ENCODE assay signal across 21 cellular contexts in the genomic region with DNA sequence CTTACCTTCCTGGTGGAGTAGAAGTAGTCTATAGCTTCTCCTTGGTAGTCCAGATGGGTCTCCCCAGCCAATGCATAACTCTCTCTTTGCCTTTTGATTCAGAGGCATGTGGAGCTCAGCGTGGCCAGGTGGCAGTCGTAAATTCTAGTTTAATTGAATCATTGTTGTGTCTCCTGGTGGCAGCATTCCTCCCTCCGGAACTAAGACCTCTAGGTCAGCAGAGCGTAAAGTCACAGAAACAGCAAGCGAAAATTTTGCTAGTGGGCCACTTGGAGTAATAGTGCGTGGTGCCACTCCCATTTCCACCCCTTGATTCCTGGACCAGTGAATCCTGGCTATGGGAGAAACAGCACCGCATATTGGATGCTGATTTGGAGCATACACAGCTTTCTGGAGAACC.
"Had no signal": no experiment of that assay in that cellular context is flagged by ENCODE, and none has a peak within 500 bp of the region (broad histone marks: within the 10 kb centered on the region; RNA-seq: fewer than 3 reads in every experiment).

No MANE protein-coding gene starts in this region.

- H3K9me3 ChIP-seq: mucosa of descending colon, prostate gland, transverse colon, uterus had no signal

- H3K36me3 ChIP-seq: esophagus muscularis mucosa, gastroesophageal sphincter, heart right ventricle, prostate gland, transverse colon, uterus had no signal

- H3K27ac Mint-ChIP-seq: activated naive CD4-positive, alpha-beta T cell treated with anti-CD3 and anti-CD28 coated beads, Interleukin-2, amount 50 U/mL, for 72 hours; dendritic cell treated with granulocyte-macrophage colony-stimulating factor and Interleukin-4, amounts not matched to agents 40 ng/mL and 50 ng/mL, for 4 days; immature natural killer cell; naive B cell; stimulated activated naive CD8-positive, alpha-beta T cell treated with anti-CD3 and anti-CD28 coated beads, Interleukin-15, Interleukin-2, amounts not matched to agents 100 ng/mL and 50 ng/mL, for 24 hours had no signal

- H3K4me1 Mint-ChIP-seq: immature natural killer cell, naive B cell had no signal

- DNase-seq: activated CD4-positive, alpha-beta T cell treated with anti-CD3 and anti-CD28 coated beads, Interleukin-2, amount 50 U/mL, for 4 hours; activated gamma-delta T cell treated with Interleukin-2 at 50 U/mL for 16 hours; effector CD8-positive, alpha-beta T cell; heart right ventricle; immature natural killer cell; mesenchymal stem cell; naive B cell; right cardiac atrium; small intestine; stimulated activated CD4-positive, alpha-beta T cell treated with anti-CD3 and anti-CD28 coated beads, Interleukin-15, amount 100 ng/mL, for 24 hours; stimulated activated CD4-positive, alpha-beta T cell treated with anti-CD3 and anti-CD28 coated beads, Interleukin-2, amount 100 ng/mL, for 48 hours; T-helper 9 cell; transverse colon; uterus had no signal

- H3K4me3 ChIP-seq: esophagus muscularis mucosa, gastroesophageal sphincter, heart right ventricle, mucosa of descending colon, transverse colon, uterus had no signal

- ATAC-seq: activated naive CD4-positive, alpha-beta T cell treated with anti-CD3 and anti-CD28 coated beads, Interleukin-2, amount 50 U/mL, for 72 hours; gastroesophageal sphincter; heart right ventricle; mucosa of descending colon; right cardiac atrium had no signal

- H3K36me3 Mint-ChIP-seq: activated naive CD4-positive, alpha-beta T cell treated with anti-CD3 and anti-CD28 coated beads, Interleukin-2, amount 50 U/mL, for 72 hours; immature natural killer cell; naive B cell had no signal

- H3K27ac ChIP-seq: esophagus muscularis mucosa, gastroesophageal sphincter, heart right ventricle, uterus had no signal

- H3K4me3 Mint-ChIP-seq: dendritic cell treated with granulocyte-macrophage colony-stimulating factor and Interleukin-4, amounts not matched to agents 40 ng/mL and 50 ng/mL, for 4 days; immature natural killer cell; stimulated activated naive CD8-positive, alpha-beta T cell treated with anti-CD3 and anti-CD28 coated beads, Interleukin-15, Interleukin-2, amounts not matched to agents 100 ng/mL and 50 ng/mL, for 24 hours had no signal

- H3K9me3 Mint-ChIP-seq: activated naive CD4-positive, alpha-beta T cell treated with anti-CD3 and anti-CD28 coated beads, Interleukin-2, amount 50 U/mL, for 72 hours; dendritic cell treated with granulocyte-macrophage colony-stimulating factor and Interleukin-4, amounts not matched to agents 40 ng/mL and 50 ng/mL, for 4 days; stimulated activated naive CD8-positive, alpha-beta T cell treated with anti-CD3 and anti-CD28 coated beads, Interleukin-15, Interleukin-2, amounts not matched to agents 100 ng/mL and 50 ng/mL, for 24 hours had no signal
